In genomic region chr13:27147530-27148170, GRCh38 we compare ENCODE assay signal across 13 cellular contexts. TPM values are rescaled to one million over a fixed set of nuclear protein-coding genes. Genes with fewer than 3 reads are reported as not detected.
DNase-seq lines count a peak whose midpoint lies in the region; ATAC-seq, FAIRE-seq and TF ChIP-seq lines count a peak whose summit lies in the region.
"Had no signal": no experiment of that assay in that cellular context is flagged by ENCODE, and none has a peak within 500 bp of the region (broad histone marks: within the 10 kb centered on the region; RNA-seq: fewer than 3 reads in every experiment).

No MANE protein-coding gene starts in this region.

- H3K4me3 Mint-ChIP-seq in CD8-positive, alpha-beta T cell: no peak overlapping the region
- H3K4me3 Mint-ChIP-seq in activated T-cell treated with anti-CD3 and anti-CD28 coated beads, Interleukin-2, amount 50 U/mL, for 72 hours: peak overlapping the region; percentile 75 to 88

- intact Hi-C loops in CD8-positive, alpha-beta T cell (cut with DNase I, micrococcal nuclease): no loop called here

- DNase-seq in CD8-positive, alpha-beta T cell: no peak
- DNase-seq in GM19239 (ENCODE audit: insufficient read length, low spot score) (no peak), inferior parietal cortex (ENCODE audit: extremely low spot score) (no peak), NCI-H1417 treated with DMSO at 0.1 percent for 48 hours (lab: John Stamatoyannopoulos, UW) (no peak), dedifferentiated amniotic fluid mesenchymal stem cell (ENCODE audit: extremely low spot score) (no peak), NCI-H524 (lab: John Stamatoyannopoulos, UW) (no peak)
- no peak for DNase-seq in activated T-cell treated with anti-CD3 and anti-CD28 coated beads, Interleukin-2, amount 50 U/mL, for 72 hours
- DNase-seq: Caco-2, heart right ventricle had no signal

- POLR2A ChIA-PET in CD8-positive, alpha-beta T cell (lab: Charles Lee): interaction anchor here (0.6 kb wide), 1 partner anchor 26 kb away, joined by 3 read pairs; no protein-coding TSS in a partner anchor

- peaks cover 72% of the 10 kb centered on the region for H3K4me1 Mint-ChIP-seq in CD8-positive, alpha-beta T cell (ENCODE audit: low read depth)
- peaks cover 85% of the 10 kb centered on the region for H3K4me1 Mint-ChIP-seq in activated T-cell treated with anti-CD3 and anti-CD28 coated beads, Interleukin-2, amount 50 U/mL, for 72 hours (ENCODE audit: low read depth)

- peaks cover 21% of the 10 kb centered on the region for H3K4me1 ChIP-seq in CD8-positive, alpha-beta T cell (ENCODE audit: insufficient read depth, low read length)

- peaks cover 8% of the 10 kb centered on the region for H3K36me3 Mint-ChIP-seq in CD8-positive, alpha-beta T cell
- peaks cover 7 to 11% of the 10 kb centered on the region in 2 donors for H3K36me3 Mint-ChIP-seq in activated T-cell treated with anti-CD3 and anti-CD28 coated beads, Interleukin-2, amount 50 U/mL, for 72 hours (ENCODE audit: insufficient read depth in 2 of 2)

- no peak overlapping the region for H3K27ac ChIP-seq in CD8-positive, alpha-beta T cell (ENCODE audit: low read depth, low read length)
- H3K27ac ChIP-seq: heart right ventricle, SJSA1, thoracic aorta had no signal

- FAIRE-seq in GM19239 (lab: Jason Lieb, UNC): peak; percentile 87
- FAIRE-seq: HTR-8/SVneo had no signal

- no peaks in the 10 kb centered on the region for H3K27me3 ChIP-seq in CD8-positive, alpha-beta T cell (ENCODE audit: insufficient read depth, low read length)
- H3K27me3 ChIP-seq: heart right ventricle, SJSA1 had no signal

- no peak overlapping the region for H3K27ac Mint-ChIP-seq in CD8-positive, alpha-beta T cell
- H3K27ac Mint-ChIP-seq in activated T-cell treated with anti-CD3 and anti-CD28 coated beads, Interleukin-2, amount 50 U/mL, for 72 hours: peak overlapping the region; percentile 98

- CTCF ChIA-PET in CD8-positive, alpha-beta T cell (lab: Charles Lee): no interaction called here

- peak; percentile 78 for ATAC-seq in CD8-positive, alpha-beta T cell
- peak; percentile 55 for ATAC-seq in HG02981 (IDR thresholded peaks at IDR 0.05; ENCODE audit: unreplicated experiment)
- ATAC-seq in activated T-cell treated with anti-CD3 and anti-CD28 coated beads, Interleukin-2, amount 50 U/mL, for 72 hours (replicated peaks in 1 of 2): peak; percentile 91
- ATAC-seq: heart right ventricle had no signal

- TF ChIP-seq CTCF in CD8-positive, alpha-beta T cell (IDR thresholded peaks at IDR 0.05): no peak

- H3K27me3 Mint-ChIP-seq in CD8-positive, alpha-beta T cell (ENCODE audit: low read depth): no peaks in the 10 kb centered on the region
- H3K27me3 Mint-ChIP-seq in activated T-cell treated with anti-CD3 and anti-CD28 coated beads, Interleukin-2, amount 50 U/mL, for 72 hours (ENCODE audit: low read depth): no peaks in the 10 kb centered on the region

- peaks cover 3% of the 10 kb centered on the region for H3K36me3 ChIP-seq in CD8-positive, alpha-beta T cell (ENCODE audit: insufficient read depth, low read length)
- H3K36me3 ChIP-seq: SJSA1, thoracic aorta had no signal

- peaks cover 3% of the 10 kb centered on the region for H3K9me3 Mint-ChIP-seq in CD8-positive, alpha-beta T cell
- peaks cover 0 to 2% of the 10 kb centered on the region in 2 donors for H3K9me3 Mint-ChIP-seq in activated T-cell treated with anti-CD3 and anti-CD28 coated beads, Interleukin-2, amount 50 U/mL, for 72 hours

- no peaks in the 10 kb centered on the region for H3K9me3 ChIP-seq in CD8-positive, alpha-beta T cell (ENCODE audit: low read length)
- H3K9me3 ChIP-seq: Caco-2, SJSA1, thoracic aorta had no signal

- no peak overlapping the region for H3K4me3 ChIP-seq in CD8-positive, alpha-beta T cell (ENCODE audit: low read depth, low read length)
- H3K4me3 ChIP-seq: heart right ventricle, SJSA1, thoracic aorta had no signal

RNA-seq across cellular contexts. Expression of gene USP12, which starts 24.0 kb away (rescaled TPM):
- 10 to 100 TPM; 80.3 to 85.1 TPM for total RNA-seq in CD8-positive, alpha-beta T cell
- total RNA-seq in activated T-cell treated with anti-CD3 and anti-CD28 coated beads, Interleukin-2, amount 50 U/mL, for 72 hours: 10 to 100 TPM; 39.6 to 57.3 TPM
